ENCODE assay signal across 9 cellular contexts in the genomic region with DNA sequence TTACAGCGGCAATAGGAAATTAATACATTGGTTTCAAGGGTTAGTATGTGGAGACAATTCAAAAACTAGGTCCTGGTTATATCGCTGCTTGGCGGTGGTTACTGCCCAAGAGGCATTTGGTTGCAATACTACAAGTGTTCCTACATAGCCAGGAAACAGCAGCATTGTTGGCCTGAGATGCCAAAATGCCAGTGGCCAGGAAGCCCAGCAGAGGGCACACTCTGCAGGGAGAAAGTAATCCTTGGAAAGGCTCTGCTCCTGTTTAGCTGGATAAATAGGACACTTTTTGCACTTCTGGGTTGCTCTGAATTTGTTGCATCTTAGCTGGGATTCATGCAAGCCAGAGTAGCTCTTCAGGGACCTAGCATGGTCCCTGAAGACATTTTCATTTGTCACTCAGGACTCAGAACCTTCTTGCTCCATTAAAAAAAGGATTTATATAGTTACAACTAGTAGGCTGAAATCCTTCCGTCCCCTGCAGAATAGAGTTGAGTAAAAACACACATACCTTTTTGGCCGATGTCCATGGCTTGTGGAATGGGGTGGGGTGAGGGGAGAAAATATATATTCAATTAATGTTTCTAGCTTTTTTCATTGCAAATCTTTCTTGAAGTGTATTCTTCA. TPM values are rescaled to one million over a fixed set of nuclear protein-coding genes. Genes with fewer than 3 reads are reported as not detected.
A peak's percentile ranks its signal among the peaks of the same experiment; 100 is the strongest.
DNase-seq lines count a peak whose midpoint lies in the region; ATAC-seq and TF ChIP-seq lines count a peak whose summit lies in the region.
"Had no signal": no experiment of that assay in that cellular context is flagged by ENCODE, and none has a peak within 500 bp of the region (broad histone marks: within the 10 kb centered on the region; RNA-seq: fewer than 3 reads in every experiment).

No MANE protein-coding gene starts in this region.

- H3K9ac ChIP-seq in adipocyte (ENCODE audit: low read length): peak overlapping the region; percentile 14

- TF ChIP-seq POLR2A in spleen (IDR thresholded peaks at IDR 0.05): no peak

- POLR2A ChIA-PET in activated CD4-positive, alpha-beta T cell treated with anti-CD3 and anti-CD28 coated beads for 36 hours (lab: Charles Lee): no interaction called here

- intact Hi-C loops in activated CD4-positive, alpha-beta T cell treated with anti-CD3 and anti-CD28 coated beads for 36 hours (cut with DNase I, micrococcal nuclease): loop anchor here in 1 of 2 experiments (5.0 kb wide), 1 partner anchor 524 kb away; no protein-coding TSS in a partner anchor
- intact Hi-C loops in left ventricle myocardium superior (cut with micrococcal nuclease): no loop called here
- intact Hi-C loops in spleen (cut with DNase I; ENCODE audit: low total_unique reads): no loop called here

- H3K4me3 ChIP-seq in adipocyte (ENCODE audit: low read length): no peak overlapping the region
- H3K4me3 ChIP-seq in spleen: no peak overlapping the region

- no peak overlapping the region for H3K27ac ChIP-seq in spleen

- CTCF ChIA-PET in activated CD4-positive, alpha-beta T cell treated with anti-CD3 and anti-CD28 coated beads for 36 hours (lab: Charles Lee): no interaction called here

- H3K27me3 ChIP-seq in adipocyte (replicated peaks; ENCODE audit: control insufficient read depth, insufficient read depth, low read length) (peaks cover 29% of the 10 kb centered on the region), spleen (replicated peaks in 1 of 7) (peaks cover 0 to 21% (median 0%) of the 10 kb centered on the region in 7 donors)

- H3K9me3 ChIP-seq in adipocyte (ENCODE audit: control insufficient read depth, low read length) (no peaks in the 10 kb centered on the region), spleen (no peaks in the 10 kb centered on the region)

- 40 to 53% (median 47%) methylated on average over 5 of the region's 5 CpGs for WGBS in spleen, 5 donors

- no peaks in the 10 kb centered on the region for H3K4me1 Mint-ChIP-seq in activated CD4-positive, alpha-beta T cell treated with anti-CD3 and anti-CD28 coated beads for 36 hours
- H3K4me1 Mint-ChIP-seq: activated naive CD4-positive, alpha-beta T cell treated with anti-CD3 and anti-CD28 coated beads, Interleukin-2, amount 50 U/mL, for 24 hours had no signal

- H3K9me3 Mint-ChIP-seq in activated CD4-positive, alpha-beta T cell treated with anti-CD3 and anti-CD28 coated beads for 36 hours (ENCODE audit: low read depth): no peaks in the 10 kb centered on the region
- H3K9me3 Mint-ChIP-seq: activated naive CD4-positive, alpha-beta T cell treated with anti-CD3 and anti-CD28 coated beads, Interleukin-2, amount 50 U/mL, for 24 hours had no signal

- peaks cover 4% of the 10 kb centered on the region for H3K27me3 Mint-ChIP-seq in activated CD4-positive, alpha-beta T cell treated with anti-CD3 and anti-CD28 coated beads for 36 hours

- no peaks in the 10 kb centered on the region for H3K36me3 Mint-ChIP-seq in activated CD4-positive, alpha-beta T cell treated with anti-CD3 and anti-CD28 coated beads for 36 hours (ENCODE audit: low read depth)
- H3K36me3 Mint-ChIP-seq: activated naive CD4-positive, alpha-beta T cell treated with anti-CD3 and anti-CD28 coated beads, Interleukin-2, amount 50 U/mL, for 24 hours had no signal

- ATAC-seq in activated CD4-positive, alpha-beta T cell treated with anti-CD3 and anti-CD28 coated beads for 36 hours: no peak
- ATAC-seq in left ventricle myocardium superior (peak; percentile 41), HG03442 (IDR thresholded peaks at IDR 0.05; ENCODE audit: unreplicated experiment) (no peak), HG03469 (IDR thresholded peaks at IDR 0.05; ENCODE audit: unreplicated experiment) (no peak)

- H3K4me1 ChIP-seq in adipocyte (ENCODE audit: control insufficient read depth, insufficient read depth, low read length) (peaks cover 4% of the 10 kb centered on the region), spleen (no peaks in the 10 kb centered on the region)

- H3K36me3 ChIP-seq in adipocyte (ENCODE audit: control insufficient read depth, insufficient read depth, low read length, severe bottlenecking) (no peaks in the 10 kb centered on the region), spleen (no peaks in the 10 kb centered on the region)

- peak; percentile 22 for DNase-seq in activated CD4-positive, alpha-beta T cell treated with anti-CD3 and anti-CD28 coated beads for 36 hours
- no peak for DNase-seq in activated CD4-positive, alpha-beta T cell treated with anti-CD3 and anti-CD28 coated beads for 4 hours
- DNase-seq in NCI-H128 (lab: John Stamatoyannopoulos, UW; ENCODE audit: unreplicated experiment) (peak; percentile 12), adipocyte (ENCODE audit: low read depth) (peak; percentile 75), left ventricle myocardium superior (peak; percentile 35), spleen (no peak)

- H3K4me3 Mint-ChIP-seq in activated CD4-positive, alpha-beta T cell treated with anti-CD3 and anti-CD28 coated beads for 36 hours: no peak overlapping the region
- H3K4me3 Mint-ChIP-seq: activated naive CD4-positive, alpha-beta T cell treated with anti-CD3 and anti-CD28 coated beads, Interleukin-2, amount 50 U/mL, for 24 hours had no signal

- TF ChIP-seq CTCF in spleen (IDR thresholded peaks at IDR 0.05 in 8 of 11, conservative IDR thresholded peaks at IDR 0.05 in 3 of 11): peak in 6 of 11 experiments; percentile 16 to 46 (median 44)

- no peak overlapping the region for H3K27ac Mint-ChIP-seq in activated CD4-positive, alpha-beta T cell treated with anti-CD3 and anti-CD28 coated beads for 36 hours
- H3K27ac Mint-ChIP-seq: activated naive CD4-positive, alpha-beta T cell treated with anti-CD3 and anti-CD28 coated beads, Interleukin-2, amount 50 U/mL, for 24 hours had no signal

RNA-seq across cellular contexts. Expression of a gene that starts 8.1 kb away (rescaled TPM):
- not detected for total RNA-seq in activated CD4-positive, alpha-beta T cell treated with anti-CD3 and anti-CD28 coated beads for 36 hours
- total RNA-seq in left ventricle myocardium superior (not detected), spleen (not detected)
- not detected for polyA plus RNA-seq in spleen

RNA-seq across cellular contexts. Expression of a gene that starts 8.2 kb away (rescaled TPM):
- 10 to 100 TPM; 25.4 to 26.8 TPM for total RNA-seq in activated CD4-positive, alpha-beta T cell treated with anti-CD3 and anti-CD28 coated beads for 36 hours
- total RNA-seq in left ventricle myocardium superior (11.4 TPM), spleen (10 to 100 TPM; 13.4 to 19.0 (median 16.3) TPM)
- polyA plus RNA-seq in spleen: 10 to 100 TPM; 20.2 to 34.3 (median 24.3) TPM

RNA-seq across cellular contexts. Expression of a gene that starts 53.8 kb away (rescaled TPM):
- total RNA-seq in activated CD4-positive, alpha-beta T cell treated with anti-CD3 and anti-CD28 coated beads for 36 hours: 10 to 100 TPM in 1 of 2 experiments, 1 to 10 TPM in 1; 9.6 to 11.0 TPM
- total RNA-seq in left ventricle myocardium superior (3.6 TPM), spleen (10 to 100 TPM in 5 of 7 donors, 1 to 10 TPM in 2; 7.7 to 15.6 (median 11.5) TPM)
- 10 to 100 TPM; 10.8 to 19.7 (median 14.2) TPM for polyA plus RNA-seq in spleen

Comparison
In these comparisons a context has a peak if more than half of its experiments do, and no peak if none do; other contexts are left out.
1. DNase-seq: peak in activated CD4-positive, alpha-beta T cell treated with anti-CD3 and anti-CD28 coated beads for 36 hours (single experiment), NCI-H128 (single experiment), adipocyte (single experiment) and left ventricle myocardium superior (single experiment); none in activated CD4-positive, alpha-beta T cell treated with anti-CD3 and anti-CD28 coated beads for 4 hours (0 of 2) and spleen (single experiment).